8 cellular contexts compared by ENCODE assay signal in genomic region chr11:45252134-45252856, GRCh38. TPM values are rescaled to one million over a fixed set of nuclear protein-coding genes. Genes with fewer than 3 reads are reported as not detected.
DNase-seq lines count a peak whose midpoint lies in the region; TF ChIP-seq lines count a peak whose summit lies in the region.

No MANE protein-coding gene starts in this region.

- intact Hi-C loops in stomach (cut with DNase I; ENCODE audit: low total_unique reads): no loop called here

- H3K36me3 ChIP-seq in kidney epithelial cell (ENCODE audit: control insufficient read depth, insufficient read depth, low read length) (no peaks in the 10 kb centered on the region), stomach (no peaks in the 10 kb centered on the region)

- no peaks in the 10 kb centered on the region for H3K4me1 ChIP-seq in stomach

- no peak overlapping the region for H3K4me3 ChIP-seq in kidney epithelial cell (ENCODE audit: low read depth, low read length)
- no peak overlapping the region for H3K4me3 ChIP-seq in stomach

- H3K9me3 ChIP-seq in stomach: no peaks in the 10 kb centered on the region

- in situ Hi-C loops in ACHN (cut with HindIII; ENCODE audit: low pct_ligation_motif_present, low pct_unique_long_range_greater_than_20kb, low sequenced_read_pairs): no loop called here
- in situ Hi-C loops in GM13976 (cut with MboI; ENCODE audit: low sequenced_read_pairs, unreplicated experiment): no loop called here

- H3K27ac ChIP-seq in angular gyrus (ENCODE audit: low read depth, low read length) (peak overlapping the region; percentile 50), stomach (no peak overlapping the region)

- TF ChIP-seq CTCF in GM13976 (IDR thresholded peaks at IDR 0.05; ENCODE audit: borderline replicate concordance, control extremely low read depth, extremely low read depth, insufficient read depth, missing control alignments) (peak; percentile 27), kidney epithelial cell (IDR thresholded peaks at IDR 0.05; ENCODE audit: insufficient read depth, low read length, poor library complexity, severe bottlenecking) (peak; percentile 71), stomach (IDR thresholded peaks at IDR 0.05) (peak in 4 of 7 experiments; percentile 41 to 70 (median 55))

- TF ChIP-seq EP300 in stomach (IDR thresholded peaks at IDR 0.05): no peak

- peaks cover 2% of the 10 kb centered on the region for H3K27me3 ChIP-seq in kidney epithelial cell (ENCODE audit: control insufficient read depth, insufficient read depth, low read length)
- H3K27me3 ChIP-seq in stomach: peaks cover 0 to 7% (median 0%) of the 10 kb centered on the region in 3 donors

- 42 to 48% (median 47%) methylated on average over 18 to 22 of the region's 22 CpGs for WGBS in stomach, 5 donors

- TF ChIP-seq POLR2A in stomach (IDR thresholded peaks at IDR 0.05): no peak

- DNase-seq in ACHN: peak; percentile 37
- DNase-seq in GM13976 (ENCODE audit: low spot score): peak; percentile 71
- DNase-seq in NCI-H460 (ENCODE audit: extremely low read depth, low read depth): peak; percentile 40
- no peak for DNase-seq in kidney epithelial cell (ENCODE audit: low read depth)
- peak; percentile 80 for DNase-seq in stomach
- DNase-seq in hippocampal formation (lab: John Stamatoyannopoulos, UW): no peak
- DNase-seq in NCI-H2171 treated with DMSO at 0.1 percent for 48 hours (lab: John Stamatoyannopoulos, UW): no peak

RNA-seq across cellular contexts. Expression of gene SYT13, which starts 33.8 kb away (rescaled TPM):
- not detected in 2 replicates for total RNA-seq in NCI-H460 (2014; rRNA removed; shearing (Covaris generic))
- not detected in 2 replicates for polyA plus RNA-seq in NCI-H460 (2014; cell fraction: nucleus; rRNA removed)
- total RNA-seq in kidney epithelial cell: 8.1 and 10.1 TPM in 2 replicates
- total RNA-seq in stomach: 10 to 100 TPM in 2 of 5 donors, 1 to 10 TPM in 2, not detected in 1; 1.3 to 33.3 (median 11.0) TPM
- 1 to 10 TPM; 1.7 to 2.2 (median 2.1) TPM for polyA plus RNA-seq in stomach

Comparison
In these comparisons a context has a peak if more than half of its experiments do, and no peak if none do; other contexts are left out.
1. DNase-seq: peak in ACHN (single experiment), GM13976 (single experiment), NCI-H460 (single experiment) and stomach (single experiment); none in kidney epithelial cell (single experiment), hippocampal formation (0 of 2) and NCI-H2171 treated with DMSO at 0.1 percent for 48 hours (single experiment).
2. Peak in every context shown above with its lines, with median percentiles within 50 percentile points of each other: CTCF ChIP-seq.